In genomic region chr17:30520882-30521281, GRCh38 we compare ENCODE assay signal across 1 cellular context.
TF ChIP-seq lines count a peak whose summit lies in the region.

No MANE protein-coding gene starts in this region.

TF ChIP-seq in SK-N-SH, 30 proteins besides CTCF, POLR2A, EP300 and RAD21 (continued from another document):
- TF ChIP-seq ZBTB33 (IDR thresholded peaks at IDR 0.05; ENCODE audit: borderline replicate concordance, low read depth) = no peak
TF ChIP-seq in SK-N-SH: peak in this region for 0.
